In the genomic region with DNA sequence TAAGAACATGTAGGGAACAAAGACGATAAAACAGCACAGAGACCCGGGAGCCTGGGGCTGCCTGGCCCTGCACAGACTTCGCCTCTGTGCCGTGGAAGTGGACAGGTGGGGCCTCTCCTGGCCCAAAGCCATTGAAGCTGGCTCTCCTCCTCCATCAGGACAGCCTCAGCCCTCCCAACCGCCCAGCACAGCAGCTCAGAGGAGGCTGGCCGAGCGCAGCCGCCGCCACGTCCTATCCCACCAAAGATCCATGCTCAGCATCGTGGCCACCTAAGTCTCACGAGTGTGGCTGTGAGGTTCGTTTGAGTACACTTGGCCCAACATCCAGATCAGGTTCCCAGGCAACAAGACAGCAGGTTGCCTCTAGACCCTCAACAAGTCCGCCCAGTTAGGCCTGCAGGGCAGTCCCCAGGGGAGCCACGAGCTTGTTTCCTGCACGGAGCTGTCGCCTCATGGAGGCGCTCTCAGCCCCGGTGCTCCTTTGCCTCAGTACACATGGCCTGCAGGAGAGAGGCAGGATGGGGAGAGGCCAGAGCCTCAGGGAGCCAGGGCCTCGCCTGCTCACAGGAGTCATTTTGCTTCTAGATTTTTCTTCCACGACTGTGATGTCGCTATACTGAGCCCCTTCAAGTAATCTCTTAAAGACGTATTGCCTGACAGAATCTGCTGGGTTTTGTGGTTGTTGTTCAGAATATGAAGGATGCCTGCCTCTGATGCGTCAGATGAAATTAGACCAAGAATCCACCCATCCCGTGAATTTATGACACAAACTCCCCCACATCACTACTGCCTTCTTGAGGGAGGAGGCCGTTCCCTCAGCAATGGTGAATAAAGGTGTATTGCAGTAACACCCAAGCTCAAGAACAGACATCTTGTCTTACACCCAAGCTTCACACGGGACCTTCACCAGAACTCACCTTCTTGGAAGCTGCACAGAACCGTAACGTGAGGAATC, we compare ENCODE assay signal across 1 cellular context.
TF ChIP-seq lines count a peak whose summit lies in the region.

No MANE protein-coding gene starts in this region.

TF ChIP-seq in GM23338, 12 proteins besides CTCF, POLR2A, EP300 and RAD21 (continued from another document):
- TF ChIP-seq, protein P1, sequence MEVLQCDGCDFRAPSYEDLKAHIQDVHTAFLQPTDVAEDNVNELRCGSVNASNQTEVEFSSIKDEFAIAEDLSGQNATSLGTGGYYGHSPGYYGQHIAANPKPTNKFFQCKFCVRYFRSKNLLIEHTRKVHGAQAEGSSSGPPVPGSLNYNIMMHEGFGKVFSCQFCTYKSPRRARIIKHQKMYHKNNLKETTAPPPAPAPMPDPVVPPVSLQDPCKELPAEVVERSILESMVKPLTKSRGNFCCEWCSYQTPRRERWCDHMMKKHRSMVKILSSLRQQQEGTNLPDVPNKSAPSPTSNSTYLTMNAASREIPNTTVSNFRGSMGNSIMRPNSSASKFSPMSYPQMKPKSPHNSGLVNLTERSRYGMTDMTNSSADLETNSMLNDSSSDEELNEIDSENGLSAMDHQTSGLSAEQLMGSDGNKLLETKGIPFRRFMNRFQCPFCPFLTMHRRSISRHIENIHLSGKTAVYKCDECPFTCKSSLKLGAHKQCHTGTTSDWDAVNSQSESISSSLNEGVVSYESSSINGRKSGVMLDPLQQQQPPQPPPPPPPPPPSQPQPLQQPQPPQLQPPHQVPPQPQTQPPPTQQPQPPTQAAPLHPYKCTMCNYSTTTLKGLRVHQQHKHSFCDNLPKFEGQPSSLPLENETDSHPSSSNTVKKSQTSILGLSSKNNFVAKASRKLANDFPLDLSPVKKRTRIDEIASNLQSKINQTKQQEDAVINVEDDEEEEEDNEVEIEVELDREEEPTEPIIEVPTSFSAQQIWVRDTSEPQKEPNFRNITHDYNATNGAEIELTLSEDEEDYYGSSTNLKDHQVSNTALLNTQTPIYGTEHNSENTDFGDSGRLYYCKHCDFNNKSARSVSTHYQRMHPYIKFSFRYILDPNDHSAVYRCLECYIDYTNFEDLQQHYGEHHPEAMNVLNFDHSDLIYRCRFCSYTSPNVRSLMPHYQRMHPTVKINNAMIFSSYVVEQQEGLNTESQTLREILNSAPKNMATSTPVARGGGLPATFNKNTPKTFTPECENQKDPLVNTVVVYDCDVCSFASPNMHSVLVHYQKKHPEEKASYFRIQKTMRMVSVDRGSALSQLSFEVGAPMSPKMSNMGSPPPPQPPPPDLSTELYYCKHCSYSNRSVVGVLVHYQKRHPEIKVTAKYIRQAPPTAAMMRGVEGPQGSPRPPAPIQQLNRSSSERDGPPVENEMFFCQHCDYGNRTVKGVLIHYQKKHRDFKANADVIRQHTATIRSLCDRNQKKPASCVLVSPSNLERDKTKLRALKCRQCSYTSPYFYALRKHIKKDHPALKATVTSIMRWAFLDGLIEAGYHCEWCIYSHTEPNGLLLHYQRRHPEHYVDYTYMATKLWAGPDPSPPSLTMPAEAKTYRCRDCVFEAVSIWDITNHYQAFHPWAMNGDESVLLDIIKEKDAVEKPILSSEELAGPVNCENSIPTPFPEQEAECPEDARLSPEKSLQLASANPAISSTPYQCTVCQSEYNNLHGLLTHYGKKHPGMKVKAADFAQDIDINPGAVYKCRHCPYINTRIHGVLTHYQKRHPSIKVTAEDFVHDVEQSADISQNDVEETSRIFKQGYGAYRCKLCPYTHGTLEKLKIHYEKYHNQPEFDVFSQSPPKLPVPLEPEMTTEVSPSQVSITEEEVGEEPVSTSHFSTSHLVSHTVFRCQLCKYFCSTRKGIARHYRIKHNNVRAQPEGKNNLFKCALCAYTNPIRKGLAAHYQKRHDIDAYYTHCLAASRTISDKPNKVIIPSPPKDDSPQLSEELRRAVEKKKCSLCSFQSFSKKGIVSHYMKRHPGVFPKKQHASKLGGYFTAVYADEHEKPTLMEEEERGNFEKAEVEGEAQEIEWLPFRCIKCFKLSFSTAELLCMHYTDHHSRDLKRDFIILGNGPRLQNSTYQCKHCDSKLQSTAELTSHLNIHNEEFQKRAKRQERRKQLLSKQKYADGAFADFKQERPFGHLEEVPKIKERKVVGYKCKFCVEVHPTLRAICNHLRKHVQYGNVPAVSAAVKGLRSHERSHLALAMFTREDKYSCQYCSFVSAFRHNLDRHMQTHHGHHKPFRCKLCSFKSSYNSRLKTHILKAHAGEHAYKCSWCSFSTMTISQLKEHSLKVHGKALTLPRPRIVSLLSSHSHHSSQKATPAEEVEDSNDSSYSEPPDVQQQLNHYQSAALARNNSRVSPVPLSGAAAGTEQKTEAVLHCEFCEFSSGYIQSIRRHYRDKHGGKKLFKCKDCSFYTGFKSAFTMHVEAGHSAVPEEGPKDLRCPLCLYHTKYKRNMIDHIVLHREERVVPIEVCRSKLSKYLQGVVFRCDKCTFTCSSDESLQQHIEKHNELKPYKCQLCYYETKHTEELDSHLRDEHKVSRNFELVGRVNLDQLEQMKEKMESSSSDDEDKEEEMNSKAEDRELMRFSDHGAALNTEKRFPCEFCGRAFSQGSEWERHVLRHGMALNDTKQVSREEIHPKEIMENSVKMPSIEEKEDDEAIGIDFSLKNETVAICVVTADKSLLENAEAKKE (CRISPR knock-in tag; IDR thresholded peaks at IDR 0.05) = no peak
- TF ChIP-seq STAT1 (IDR thresholded peaks at IDR 0.05; ENCODE audit: unreplicated experiment) (no peak), ZNF331 (CRISPR knock-in tag; IDR thresholded peaks at IDR 0.05; ENCODE audit: low read depth) (no peak), ZNF114 (CRISPR knock-in tag; IDR thresholded peaks at IDR 0.05) (no peak), EZH2phosphoT487 (IDR thresholded peaks at IDR 0.05; ENCODE audit: unreplicated experiment) (no peak), JUNB (IDR thresholded peaks at IDR 0.05; ENCODE audit: unreplicated experiment) (no peak), EZH2 (IDR thresholded peaks at IDR 0.05; ENCODE audit: low read depth, unreplicated experiment) (no peak), NANOG (IDR thresholded peaks at IDR 0.05; ENCODE audit: borderline replicate concordance) (no peak)
- TF ChIP-seq, protein P2, sequence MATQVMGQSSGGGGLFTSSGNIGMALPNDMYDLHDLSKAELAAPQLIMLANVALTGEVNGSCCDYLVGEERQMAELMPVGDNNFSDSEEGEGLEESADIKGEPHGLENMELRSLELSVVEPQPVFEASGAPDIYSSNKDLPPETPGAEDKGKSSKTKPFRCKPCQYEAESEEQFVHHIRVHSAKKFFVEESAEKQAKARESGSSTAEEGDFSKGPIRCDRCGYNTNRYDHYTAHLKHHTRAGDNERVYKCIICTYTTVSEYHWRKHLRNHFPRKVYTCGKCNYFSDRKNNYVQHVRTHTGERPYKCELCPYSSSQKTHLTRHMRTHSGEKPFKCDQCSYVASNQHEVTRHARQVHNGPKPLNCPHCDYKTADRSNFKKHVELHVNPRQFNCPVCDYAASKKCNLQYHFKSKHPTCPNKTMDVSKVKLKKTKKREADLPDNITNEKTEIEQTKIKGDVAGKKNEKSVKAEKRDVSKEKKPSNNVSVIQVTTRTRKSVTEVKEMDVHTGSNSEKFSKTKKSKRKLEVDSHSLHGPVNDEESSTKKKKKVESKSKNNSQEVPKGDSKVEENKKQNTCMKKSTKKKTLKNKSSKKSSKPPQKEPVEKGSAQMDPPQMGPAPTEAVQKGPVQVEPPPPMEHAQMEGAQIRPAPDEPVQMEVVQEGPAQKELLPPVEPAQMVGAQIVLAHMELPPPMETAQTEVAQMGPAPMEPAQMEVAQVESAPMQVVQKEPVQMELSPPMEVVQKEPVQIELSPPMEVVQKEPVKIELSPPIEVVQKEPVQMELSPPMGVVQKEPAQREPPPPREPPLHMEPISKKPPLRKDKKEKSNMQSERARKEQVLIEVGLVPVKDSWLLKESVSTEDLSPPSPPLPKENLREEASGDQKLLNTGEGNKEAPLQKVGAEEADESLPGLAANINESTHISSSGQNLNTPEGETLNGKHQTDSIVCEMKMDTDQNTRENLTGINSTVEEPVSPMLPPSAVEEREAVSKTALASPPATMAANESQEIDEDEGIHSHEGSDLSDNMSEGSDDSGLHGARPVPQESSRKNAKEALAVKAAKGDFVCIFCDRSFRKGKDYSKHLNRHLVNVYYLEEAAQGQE (IDR thresholded peaks at IDR 0.05; ENCODE audit: unreplicated experiment) = no peak
- TF ChIP-seq, protein P3, sequence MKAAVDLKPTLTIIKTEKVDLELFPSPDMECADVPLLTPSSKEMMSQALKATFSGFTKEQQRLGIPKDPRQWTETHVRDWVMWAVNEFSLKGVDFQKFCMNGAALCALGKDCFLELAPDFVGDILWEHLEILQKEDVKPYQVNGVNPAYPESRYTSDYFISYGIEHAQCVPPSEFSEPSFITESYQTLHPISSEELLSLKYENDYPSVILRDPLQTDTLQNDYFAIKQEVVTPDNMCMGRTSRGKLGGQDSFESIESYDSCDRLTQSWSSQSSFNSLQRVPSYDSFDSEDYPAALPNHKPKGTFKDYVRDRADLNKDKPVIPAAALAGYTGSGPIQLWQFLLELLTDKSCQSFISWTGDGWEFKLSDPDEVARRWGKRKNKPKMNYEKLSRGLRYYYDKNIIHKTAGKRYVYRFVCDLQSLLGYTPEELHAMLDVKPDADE (IDR thresholded peaks at IDR 0.05) = no peak
TF ChIP-seq in GM23338: peak in this region for 0.
